9 cellular contexts compared by ENCODE assay signal in the genomic region with DNA sequence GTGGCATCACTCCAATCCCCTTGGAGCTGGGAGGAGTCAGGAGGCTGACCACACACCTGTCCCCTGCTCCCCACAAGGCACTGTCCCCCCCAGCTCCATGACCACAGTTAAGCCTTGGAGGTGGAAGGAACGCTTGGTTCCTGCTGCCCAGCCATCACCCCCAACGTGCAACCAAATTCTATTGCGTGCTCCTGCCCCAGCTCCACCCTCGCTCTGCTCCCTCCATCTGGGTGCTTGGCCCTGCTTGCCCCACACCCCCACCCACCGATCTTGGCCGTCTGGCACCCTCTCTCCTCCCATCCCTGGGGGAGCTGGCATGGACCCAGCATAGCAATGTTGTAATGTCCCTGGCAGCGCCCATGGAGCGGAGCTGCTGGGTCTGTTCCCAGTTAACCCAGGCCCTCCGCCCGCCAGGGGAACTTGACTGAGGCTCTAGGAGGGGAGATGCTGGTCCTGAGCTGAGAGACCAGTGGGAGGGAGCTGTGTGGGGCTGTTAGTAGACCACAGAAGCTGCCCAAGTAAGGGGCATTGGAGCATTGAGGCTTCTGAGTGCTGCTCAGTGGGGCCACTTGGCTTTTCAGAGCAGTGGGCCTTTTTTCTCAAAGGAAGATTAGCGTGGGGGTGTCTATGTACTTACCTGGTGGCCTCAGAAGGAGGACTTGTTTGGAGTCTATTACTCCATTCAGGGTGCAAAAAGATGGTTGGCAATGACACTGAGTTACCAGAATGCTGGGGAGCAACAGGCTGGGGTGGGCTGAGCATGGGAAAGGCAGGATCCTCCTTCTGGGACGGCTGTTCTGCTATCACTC. TPM values are rescaled to one million over a fixed set of nuclear protein-coding genes. Genes with fewer than 3 reads are reported as not detected.
A peak's percentile ranks its signal among the peaks of the same experiment; 100 is the strongest.
DNase-seq lines count a peak whose midpoint lies in the region; ATAC-seq lines count a peak whose summit lies in the region.
"Had no signal": no experiment of that assay in that cellular context is flagged by ENCODE, and none has a peak within 500 bp of the region (broad histone marks: within the 10 kb centered on the region; RNA-seq: fewer than 3 reads in every experiment).

No MANE protein-coding gene starts in this region.

- no peaks in the 10 kb centered on the region for H3K9me3 Mint-ChIP-seq in dendritic cell treated with granulocyte-macrophage colony-stimulating factor and Interleukin-4, amounts not matched to agents 40 ng/mL and 50 ng/mL, for 4 days

- 5 to 13% methylated on average over 12 of the region's 12 CpGs for WGBS in aorta, 2 donors

- H3K4me3 ChIP-seq in mucosa of stomach (ENCODE audit: low read length) = peak overlapping the region; percentile 10
- H3K4me3 ChIP-seq in aorta (ENCODE audit: low read length in 2 of 2) = peak overlapping the region; percentile 46 to 87

- DNase-seq in stimulated activated CD4-positive, alpha-beta T cell treated with anti-CD3 and anti-CD28 coated beads, Interleukin-15, amount 100 ng/mL, for 24 hours = peak; percentile 14
- DNase-seq in stimulated activated CD4-positive, alpha-beta T cell treated with anti-CD3 and anti-CD28 coated beads, Interleukin-2, amount 100 ng/mL, for 48 hours = no peak
- DNase-seq in aorta = peak; percentile 72 to 89
- DNase-seq in NCI-H2081 treated with DMSO at 0.1 percent for 48 hours (lab: John Stamatoyannopoulos, UW) = no peak

- no peak overlapping the region for H3K9ac ChIP-seq in mucosa of stomach (ENCODE audit: low read length)

- intact Hi-C loops in dendritic cell treated with granulocyte-macrophage colony-stimulating factor and Interleukin-4, amounts not matched to agents 40 ng/mL and 50 ng/mL, for 4 days (cut with micrococcal nuclease) = loop anchor here (10.0 kb wide), 1 partner anchor 359 kb away; no protein-coding TSS in a partner anchor
- intact Hi-C loops in aorta (cut with DNase I) = loop anchor here (2.0 to 10.0 kb wide), 2 partner anchors 147 to 359 kb away; no protein-coding TSS in a partner anchor

- peaks cover 28% of the 10 kb centered on the region for H3K4me1 Mint-ChIP-seq in dendritic cell treated with granulocyte-macrophage colony-stimulating factor and Interleukin-4, amounts not matched to agents 40 ng/mL and 50 ng/mL, for 4 days (ENCODE audit: low read depth)

- peaks cover 11% of the 10 kb centered on the region for H3K27me3 ChIP-seq in mucosa of stomach (ENCODE audit: control insufficient read depth, insufficient read depth, low read length)
- H3K27me3 ChIP-seq in aorta (ENCODE audit: control insufficient read depth in 1 of 2, insufficient read depth in 2 of 2, low read length in 1 of 2) = no peaks in the 10 kb centered on the region

- H3K36me3 ChIP-seq in mucosa of stomach (ENCODE audit: control insufficient read depth, insufficient read depth, low read length) (no peaks in the 10 kb centered on the region), aorta (ENCODE audit: control insufficient read depth in 1 of 2, insufficient read depth in 2 of 2, low read length in 1 of 2) (no peaks in the 10 kb centered on the region)

- H3K9me3 ChIP-seq in mucosa of stomach (ENCODE audit: control insufficient read depth, low read length) (no peaks in the 10 kb centered on the region), aorta (ENCODE audit: control insufficient read depth, low read length) (no peaks in the 10 kb centered on the region)

- H3K36me3 Mint-ChIP-seq in dendritic cell treated with granulocyte-macrophage colony-stimulating factor and Interleukin-4, amounts not matched to agents 40 ng/mL and 50 ng/mL, for 4 days (ENCODE audit: low read depth) = peaks cover 9% of the 10 kb centered on the region

- peak; percentile 57 for ATAC-seq in aorta (ENCODE audit: low FRiP score)
- no peak for ATAC-seq in HG02798 (IDR thresholded peaks at IDR 0.05; ENCODE audit: poor library complexity, unreplicated experiment)
- no peak for ATAC-seq in HG03565 (IDR thresholded peaks at IDR 0.05; ENCODE audit: unreplicated experiment)

- H3K4me1 ChIP-seq in mucosa of stomach (ENCODE audit: control insufficient read depth, insufficient read depth, low read length) (peaks cover 12% of the 10 kb centered on the region), aorta (ENCODE audit: control insufficient read depth in 1 of 2, insufficient read depth in 2 of 2, low read length in 2 of 2) (no peaks in the 10 kb centered on the region)

- H3K4me3 Mint-ChIP-seq in dendritic cell treated with granulocyte-macrophage colony-stimulating factor and Interleukin-4, amounts not matched to agents 40 ng/mL and 50 ng/mL, for 4 days = peak overlapping the region; percentile 84

- no peak overlapping the region for H3K27ac Mint-ChIP-seq in dendritic cell treated with granulocyte-macrophage colony-stimulating factor and Interleukin-4, amounts not matched to agents 40 ng/mL and 50 ng/mL, for 4 days

- no peak overlapping the region for H3K27ac ChIP-seq in aorta (ENCODE audit: low read depth in 1 of 2, low read length in 2 of 2)

- H3K27me3 Mint-ChIP-seq in dendritic cell treated with granulocyte-macrophage colony-stimulating factor and Interleukin-4, amounts not matched to agents 40 ng/mL and 50 ng/mL, for 4 days = peaks cover 8% of the 10 kb centered on the region

RNA-seq across cellular contexts. Expression of gene EPHB6, which starts 1.1 kb away (rescaled TPM):
- 10 to 100 TPM; 11.6 to 17.7 TPM for total RNA-seq in aorta
- polyA plus RNA-seq in aorta = 100 to 1,000 TPM in 1 of 2 donors, 10 to 100 TPM in 1; 12.1 to 125 TPM

RNA-seq across cellular contexts. Expression of gene TRPV6, which starts 29.6 kb away (rescaled TPM):
- under 1 TPM in 1 of 2 donors, not detected in 1; 0.33 TPM for total RNA-seq in aorta
- polyA plus RNA-seq in aorta = under 1 TPM; 0.50 to 0.69 TPM
- total RNA-seq: HT1080 had no signal

Comparison
In these comparisons a context has a peak if more than half of its experiments do, and no peak if none do; other contexts are left out.
1. DNase-seq: peak in stimulated activated CD4-positive, alpha-beta T cell treated with anti-CD3 and anti-CD28 coated beads, Interleukin-15, amount 100 ng/mL, for 24 hours (single experiment) and aorta (2 of 2); none in stimulated activated CD4-positive, alpha-beta T cell treated with anti-CD3 and anti-CD28 coated beads, Interleukin-2, amount 100 ng/mL, for 48 hours (0 of 2) and NCI-H2081 treated with DMSO at 0.1 percent for 48 hours (single experiment).